Comparison of ENCODE assay signal across 8 cellular contexts in the genomic region with DNA sequence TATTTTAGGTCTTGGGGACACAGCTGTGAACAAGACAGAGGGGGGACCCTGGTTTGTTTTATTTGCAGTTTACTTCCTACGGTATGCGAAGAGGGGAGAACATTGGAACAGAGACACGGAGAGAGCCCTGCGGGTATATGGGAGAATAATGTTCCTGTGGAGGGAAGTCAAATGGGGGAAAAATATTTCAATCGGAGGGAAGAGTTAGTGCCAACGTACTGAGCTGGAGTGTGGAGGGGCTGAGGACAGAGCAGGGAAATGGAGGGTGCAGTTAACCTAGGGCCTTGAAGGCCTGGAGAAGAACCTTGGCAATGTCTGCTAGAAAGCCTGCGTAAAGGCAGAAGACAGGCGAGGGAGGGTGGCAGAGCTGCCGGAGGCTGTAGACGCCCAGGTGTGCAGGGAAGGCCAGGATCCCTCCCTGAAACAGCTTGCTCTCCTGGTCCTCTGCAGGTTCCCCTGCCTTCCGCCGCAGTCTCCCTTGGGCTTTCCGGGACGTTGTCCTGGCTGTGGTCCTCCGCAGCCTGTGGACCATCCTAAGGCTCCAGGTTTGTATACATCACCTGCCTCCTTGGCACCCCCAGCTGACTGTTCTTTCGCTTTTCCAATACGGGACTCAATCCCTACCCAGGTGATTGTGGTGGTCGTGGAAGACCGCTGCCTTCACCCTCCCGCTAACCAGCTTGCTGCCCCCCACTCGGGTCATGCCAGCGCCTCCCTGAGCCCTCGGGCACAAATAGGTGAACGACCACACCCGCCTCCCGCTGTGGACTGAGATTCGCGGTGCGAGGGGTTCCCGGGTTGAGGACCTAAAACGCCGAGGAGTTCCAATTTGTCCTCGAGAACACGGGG. TPM values are rescaled to one million over a fixed set of nuclear protein-coding genes. Genes with fewer than 3 reads are reported as not detected.
A peak's percentile ranks its signal among the peaks of the same experiment; 100 is the strongest.
DNase-seq lines count a peak whose midpoint lies in the region; ATAC-seq, FAIRE-seq and TF ChIP-seq lines count a peak whose summit lies in the region.

No MANE protein-coding gene starts in this region.

- H4K8ac ChIP-seq in H9 (replicated peaks; ENCODE audit: insufficient read length, low read depth, low read length) = no peak overlapping the region

- no peak overlapping the region for H3K56ac ChIP-seq in H9 (ENCODE audit: insufficient read length, low read depth, low read length)

- peak overlapping the region; percentile 60; the same call in 1 of the 2 replicates for H3K14ac ChIP-seq in H9 (ENCODE audit: insufficient read depth, low read length)

- H2BK12ac ChIP-seq in H9 (ENCODE audit: insufficient read length, low read depth, low read length) = no peak overlapping the region

- peak overlapping the region; percentile 65 for H3K4me2 ChIP-seq in H9 (ENCODE audit: insufficient read depth, insufficient read length, low read length)

- peaks cover 23% of the 10 kb centered on the region for H3K23me2 ChIP-seq in H9 (ENCODE audit: insufficient read length, low read depth, low read length, poor library complexity, severe bottlenecking)

- H2BK5ac ChIP-seq in H9 (ENCODE audit: insufficient read length, low read length) = no peak overlapping the region

- intact Hi-C loops in CD4-positive, alpha-beta memory T cell (cut with micrococcal nuclease) = loop anchor here (1.0 kb wide), 1 partner anchor 54 kb away; no protein-coding TSS in a partner anchor
- intact Hi-C loops in activated B cell treated with CpG ODN at 0.5 μM for 24 hours (cut with micrococcal nuclease) = loop anchor here (1.0 kb wide), 1 partner anchor 16 kb away; the partner anchor contains the start of gene TRIM52

- H3K27me3 Mint-ChIP-seq in CD4-positive, alpha-beta memory T cell = no peaks in the 10 kb centered on the region
- peaks cover 2% of the 10 kb centered on the region for H3K27me3 Mint-ChIP-seq in H9 (ENCODE audit: low read depth)
- H3K27me3 Mint-ChIP-seq in activated B cell treated with CpG ODN at 0.5 μM for 24 hours = no peaks in the 10 kb centered on the region

- no peak overlapping the region for H3K4ac ChIP-seq in H9 (ENCODE audit: low read depth, low read length)

- no peak overlapping the region for H2AFZ ChIP-seq in H9 (ENCODE audit: low read length)

- H3T11ph ChIP-seq in H9 (ENCODE audit: low read length) = no peak overlapping the region

- POLR2A ChIA-PET in CD4-positive, alpha-beta memory T cell (lab: Charles Lee; ENCODE audit: partially characterized antibody) = interaction anchor here (1.4 to 22.7 kb wide), 5 partner anchors 11 to 62 kb away, joined by 4 to 397 read pairs (median 143); partner anchors contain the start of genes TRIM41 and TRIM52
- POLR2A ChIA-PET in activated B cell treated with CpG ODN at 0.5 μM for 24 hours (lab: Charles Lee) = interaction anchor here (0.6 to 8.6 kb wide), 7 partner anchors 11 to 435 kb away, joined by 3 to 177 read pairs (median 9); partner anchors contain the start of genes TRIM41 and TRIM52

- H3K23ac ChIP-seq in H9 (ENCODE audit: insufficient read length, low read depth, low read length) = no peak overlapping the region

- H2BK120ac ChIP-seq in H9 (ENCODE audit: low read depth, low read length, poor library complexity, severe bottlenecking) = no peak overlapping the region

- DNase-seq in CD4-positive, alpha-beta memory T cell = no peak
- DNase-seq in H9 = peak; percentile 47
- DNase-seq in activated B cell treated with CpG ODN at 0.5 μM for 24 hours = no peak
- DNase-seq in GM03348 (ENCODE audit: low spot score) = no peak
- no peak for DNase-seq in NCI-H2227 (lab: John Stamatoyannopoulos, UW; ENCODE audit: unreplicated experiment)
- no peak for DNase-seq in frontal cortex (ENCODE audit: low spot score in 2 of 2)

- TF ChIP-seq CTCF in H9 (conservative IDR thresholded peaks at IDR 0.05) (no peak), activated B cell treated with CpG ODN at 0.5 μM for 24 hours (IDR thresholded peaks at IDR 0.05) (no peak)

- H4K20me1 ChIP-seq in H9 (ENCODE audit: control insufficient read depth, insufficient read depth, insufficient read length) = no peaks in the 10 kb centered on the region

- H3K27ac Mint-ChIP-seq in CD4-positive, alpha-beta memory T cell = peak overlapping the region; percentile 93 to 100 (median 95)
- H3K27ac Mint-ChIP-seq in H9 (peak overlapping the region; percentile 95 to 99 (median 98)), activated B cell treated with CpG ODN at 0.5 μM for 24 hours (peak overlapping the region; percentile 96)

- peaks cover 20 to 52% of the 10 kb centered on the region in 2 donors for H3K36me3 Mint-ChIP-seq in CD4-positive, alpha-beta memory T cell
- H3K36me3 Mint-ChIP-seq in H9 (ENCODE audit: insufficient read depth in 1 of 3, low read depth in 3 of 3) (peaks cover 40 to 60% (median 56%) of the 10 kb centered on the region in 3 experiments), activated B cell treated with CpG ODN at 0.5 μM for 24 hours (ENCODE audit: low read depth) (peaks cover 44% of the 10 kb centered on the region)

- H3K4me3 Mint-ChIP-seq in CD4-positive, alpha-beta memory T cell = peak overlapping the region; percentile 90 to 99 (median 92)
- peak overlapping the region; percentile 93 to 97 for H3K4me3 Mint-ChIP-seq in H9
- peak overlapping the region; percentile 96 for H3K4me3 Mint-ChIP-seq in activated B cell treated with CpG ODN at 0.5 μM for 24 hours

- peaks cover 78% of the 10 kb centered on the region for H3K4me1 ChIP-seq in CD4-positive, alpha-beta memory T cell (ENCODE audit: insufficient read depth, low read length)
- no peaks in the 10 kb centered on the region for H3K4me1 ChIP-seq in H9 (ENCODE audit: insufficient read depth, low read length)
- H3K4me1 ChIP-seq in iPS-18a (ENCODE audit: control insufficient read depth, low read depth, low read length) = peaks cover 20% of the 10 kb centered on the region
- peaks cover 65% of the 10 kb centered on the region for H3K4me1 ChIP-seq in stomach smooth muscle (ENCODE audit: control insufficient read depth, insufficient read depth, low read length)

- no peak overlapping the region for H2BK15ac ChIP-seq in H9 (ENCODE audit: low read depth, low read length)

- H3K4me3 ChIP-seq in CD4-positive, alpha-beta memory T cell (ENCODE audit: low read length in 2 of 2) = peak overlapping the region; percentile 78 to 83
- H3K4me3 ChIP-seq in iPS-18a (ENCODE audit: low read length) (peak overlapping the region; percentile 85), stomach smooth muscle (ENCODE audit: low read length in 2 of 2) (peak overlapping the region; percentile 34 to 93)

- H3K18ac ChIP-seq in H9 (ENCODE audit: insufficient read length, low read depth, low read length) = peak overlapping the region; percentile 9

- peaks cover 28% of the 10 kb centered on the region for H3K79me1 ChIP-seq in H9 (ENCODE audit: insufficient read depth, low read depth, low read length, poor library complexity, severe bottlenecking)

- H2AK5ac ChIP-seq in H9 (ENCODE audit: insufficient read length, low read length) = no peak overlapping the region

- FAIRE-seq in frontal cortex (lab: Jason Lieb, UNC) = no peak

- no peak overlapping the region for H4K5ac ChIP-seq in H9 (ENCODE audit: insufficient read length, low read depth, low read length)

- CTCF ChIA-PET in CD4-positive, alpha-beta memory T cell (lab: Charles Lee; ENCODE audit: partially characterized antibody) = interaction anchor here (1.1 to 5.3 kb wide), 2 partner anchors 16 to 56 kb away, joined by 3 to 22 read pairs; partner anchors contain the start of gene TRIM52
- CTCF ChIA-PET in activated B cell treated with CpG ODN at 0.5 μM for 24 hours (lab: Charles Lee) = interaction anchor here (0.8 kb wide), 1 partner anchor 22 kb away, joined by 3 read pairs; the partner anchor contains the start of gene TRIM41

- H3K9ac ChIP-seq in H9 (ENCODE audit: extremely low read depth, insufficient read length, low read length) = peak overlapping the region; percentile 75
- peak overlapping the region; percentile 91 for H3K9ac ChIP-seq in iPS-18a (ENCODE audit: low read length)
- H3K9ac ChIP-seq in stomach smooth muscle (ENCODE audit: low read length in 2 of 2) = peak overlapping the region; percentile 81 to 94

- WGBS in H9 (ENCODE audit: extremely low coverage, insufficient read length, low lambda C conversion rate) = no CpG with 5 or more reads among the region's 34 CpGs

- no peak overlapping the region for H2BK20ac ChIP-seq in H9 (ENCODE audit: low read depth, low read length, poor library complexity, severe bottlenecking)

- peaks cover 0 to 2% (median 0%) of the 10 kb centered on the region in 8 donors for H3K9me3 Mint-ChIP-seq in CD4-positive, alpha-beta memory T cell
- H3K9me3 Mint-ChIP-seq in H9 = peaks cover 3 to 4% of the 10 kb centered on the region in 2 experiments; a peak in 3 of 5 replicates
- no peaks in the 10 kb centered on the region for H3K9me3 Mint-ChIP-seq in activated B cell treated with CpG ODN at 0.5 μM for 24 hours

- H3K27me3 ChIP-seq in CD4-positive, alpha-beta memory T cell (ENCODE audit: insufficient read depth, low read length) = no peaks in the 10 kb centered on the region
- H3K27me3 ChIP-seq in H9 (ENCODE audit: insufficient read depth, low read length) (no peaks in the 10 kb centered on the region), iPS-18a (ENCODE audit: control insufficient read depth, insufficient read depth, low read length) (no peaks in the 10 kb centered on the region), stomach smooth muscle (ENCODE audit: control insufficient read depth in 1 of 2, insufficient read depth in 2 of 2, low read length in 2 of 2) (no peaks in the 10 kb centered on the region)

- peaks cover 11% of the 10 kb centered on the region for H3K36me3 ChIP-seq in CD4-positive, alpha-beta memory T cell (ENCODE audit: insufficient read depth, low read length)
- H3K36me3 ChIP-seq in iPS-18a (ENCODE audit: control insufficient read depth, low read depth, low read length) = peaks cover 24% of the 10 kb centered on the region
- peaks cover 9 to 17% of the 10 kb centered on the region in 2 donors for H3K36me3 ChIP-seq in stomach smooth muscle (ENCODE audit: control insufficient read depth in 2 of 2, insufficient read depth in 2 of 2, low read length in 2 of 2)

- peaks cover 49% of the 10 kb centered on the region for H3K79me2 ChIP-seq in H9 (ENCODE audit: insufficient read depth, low read length)

- H4K91ac ChIP-seq in H9 (ENCODE audit: insufficient read length, low read depth, low read length) = no peak overlapping the region

- peak overlapping the region; percentile 96 for H3K27ac ChIP-seq in CD4-positive, alpha-beta memory T cell (ENCODE audit: low read depth, low read length)
- no peak overlapping the region for H3K27ac ChIP-seq in H9 (ENCODE audit: insufficient read length, low read depth, low read length)
- H3K27ac ChIP-seq in iPS-18a (ENCODE audit: low read length) = no peak overlapping the region
- H3K27ac ChIP-seq in stomach smooth muscle (ENCODE audit: low read length) = peak overlapping the region; percentile 96

- peaks cover 46 to 93% (median 66%) of the 10 kb centered on the region in 4 donors for H3K4me1 Mint-ChIP-seq in CD4-positive, alpha-beta memory T cell
- H3K4me1 Mint-ChIP-seq in H9 (peaks cover 37 to 61% of the 10 kb centered on the region in 2 experiments), activated B cell treated with CpG ODN at 0.5 μM for 24 hours (peaks cover 83% of the 10 kb centered on the region)

- ATAC-seq in activated B cell treated with CpG ODN at 0.5 μM for 24 hours (ENCODE audit: low read depth) = no peak

- no peaks in the 10 kb centered on the region for H3K9me3 ChIP-seq in CD4-positive, alpha-beta memory T cell (ENCODE audit: control insufficient read depth in 1 of 2, low read length in 2 of 2)
- no peaks in the 10 kb centered on the region for H3K9me3 ChIP-seq in H9 (ENCODE audit: control insufficient read depth, low read depth, low read length)
- H3K9me3 ChIP-seq in iPS-18a (ENCODE audit: control insufficient read depth, low read depth, low read length) = no peaks in the 10 kb centered on the region
- H3K9me3 ChIP-seq in stomach smooth muscle (ENCODE audit: control insufficient read depth in 2 of 2, low read length in 2 of 2) = no peaks in the 10 kb centered on the region

RNA-seq across cellular contexts. Expression of gene RACK1, which starts 1.9 kb away (rescaled TPM):
- 1,000 to 10,000 TPM; 1,956 to 2,001 TPM for total RNA-seq in CD4-positive, alpha-beta memory T cell
- 1,000 to 10,000 TPM; 2,065 to 2,145 TPM for polyA plus RNA-seq in CD4-positive, alpha-beta memory T cell
- total RNA-seq in H9 (2021) = 2,548 and 2,552 TPM in 2 replicates
- 2,528 and 2,812 TPM in 2 replicates for total RNA-seq in activated B cell treated with CpG ODN at 0.5 μM for 24 hours
- total RNA-seq in frontal cortex = 3,351 TPM

RNA-seq across cellular contexts. Expression of gene TRIM52, which starts 15.3 kb away (rescaled TPM):
- total RNA-seq in CD4-positive, alpha-beta memory T cell = 10 to 100 TPM; 73.0 to 76.8 TPM
- polyA plus RNA-seq in CD4-positive, alpha-beta memory T cell = 10 to 100 TPM; 19.4 to 47.2 TPM
- total RNA-seq in H9 (2021) = 5.1 and 5.7 TPM in 2 replicates
- total RNA-seq in activated B cell treated with CpG ODN at 0.5 μM for 24 hours = 30.9 and 36.9 TPM in 2 replicates
- total RNA-seq in frontal cortex = 9.8 TPM

RNA-seq across cellular contexts. Expression of gene TRIM41, which starts 22.6 kb away (rescaled TPM):
- total RNA-seq in CD4-positive, alpha-beta memory T cell = 10 to 100 TPM; 39.9 to 40.7 TPM
- 1 to 10 TPM; 1.7 to 2.0 TPM for polyA plus RNA-seq in CD4-positive, alpha-beta memory T cell
- 33.5 and 34.2 TPM in 2 replicates for total RNA-seq in H9 (2021)
- 34.9 and 39.6 TPM in 2 replicates for total RNA-seq in activated B cell treated with CpG ODN at 0.5 μM for 24 hours
- 12.2 TPM for total RNA-seq in frontal cortex

RNA-seq across cellular contexts. Expression of gene TRIM7, which starts 40.7 kb away (rescaled TPM):
- total RNA-seq in CD4-positive, alpha-beta memory T cell = 1 to 10 TPM; 3.3 to 4.2 TPM
- under 1 TPM; 0.63 to 0.69 TPM for polyA plus RNA-seq in CD4-positive, alpha-beta memory T cell
- total RNA-seq in H9 (2021) (not detected in 2 replicates), activated B cell treated with CpG ODN at 0.5 μM for 24 hours (0.32 and 0.51 TPM in 2 replicates), frontal cortex (2.0 TPM)

Comparison
In these comparisons a context has a peak if more than half of its experiments do, and no peak if none do; other contexts are left out.
1. H3K27ac ChIP-seq: peak in CD4-positive, alpha-beta memory T cell (single experiment) and stomach smooth muscle (single experiment); none in H9 (single experiment) and iPS-18a (single experiment).
2. Peak in every context shown above with its lines, with median percentiles within 50 percentile points of each other: H3K4me3 ChIP-seq, H3K27ac Mint-ChIP-seq, H3K4me3 Mint-ChIP-seq and H3K9ac ChIP-seq.